Comparison of ENCODE assay signal across 9 cellular contexts in the genomic region with DNA sequence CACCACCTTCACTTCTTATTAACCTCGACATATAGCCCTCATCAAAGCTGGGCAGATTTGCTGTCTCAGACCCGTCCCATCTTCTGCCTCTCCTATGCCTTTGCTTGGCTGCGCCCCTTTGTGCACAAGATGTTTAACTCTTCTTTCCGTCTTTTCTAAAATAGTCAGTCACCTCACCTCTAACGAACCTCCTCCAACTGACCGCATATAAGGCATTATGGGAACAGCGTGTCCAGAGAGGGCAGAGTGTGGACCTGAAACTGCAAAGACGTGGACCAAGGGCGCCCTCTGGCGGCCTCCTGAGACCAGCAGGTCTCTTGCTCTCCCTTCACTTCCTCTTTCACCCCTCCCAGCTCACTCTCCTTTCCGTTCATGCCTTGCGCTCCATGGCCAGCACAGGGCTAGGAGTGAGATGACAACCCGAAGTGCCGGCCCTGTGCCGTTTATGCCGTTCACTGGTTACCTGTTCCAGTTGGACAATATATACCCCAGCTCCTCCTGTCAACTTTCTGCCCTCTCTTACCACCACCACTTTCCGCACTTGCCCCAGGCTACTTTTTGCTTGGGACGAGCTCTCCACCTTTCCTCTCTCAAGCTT. TPM values are rescaled to one million over a fixed set of nuclear protein-coding genes. Genes with fewer than 3 reads are reported as not detected.
A peak's percentile ranks its signal among the peaks of the same experiment; 100 is the strongest.
DNase-seq lines count a peak whose midpoint lies in the region; ATAC-seq and TF ChIP-seq lines count a peak whose summit lies in the region.
"Had no signal": no experiment of that assay in that cellular context is flagged by ENCODE, and none has a peak within 500 bp of the region (broad histone marks: within the 10 kb centered on the region; RNA-seq: fewer than 3 reads in every experiment).

No MANE protein-coding gene starts in this region.

- in situ Hi-C loops in transverse colon (cut with MboI; ENCODE audit: low pct_ligation_motif_present in 1 of 4, low pct_unique_long_range_greater_than_20kb in 1 of 4, low sequenced_read_pairs in 3 of 4): no loop called here

- H3K27ac Mint-ChIP-seq in CD4-positive, CD25-positive, alpha-beta regulatory T cell: no peak overlapping the region
- H3K27ac Mint-ChIP-seq: T-helper 1 cell treated with Interleukin-12 subunit alpha and Interleukin-12 subunit beta and Interleukin-4 antibody, amounts not matched to agents 30 μg/mL and 1 μg/mL, for 36 hours had no signal

- ATAC-seq in CD4-positive, CD25-positive, alpha-beta regulatory T cell (ENCODE audit: low read depth in 2 of 2): peak; percentile 13 to 29
- ATAC-seq in GM21515 (IDR thresholded peaks at IDR 0.05; ENCODE audit: unreplicated experiment) (peak; percentile 35), heart left ventricle (peak; percentile 72 to 76 (median 75))

- H3K4me3 Mint-ChIP-seq in CD4-positive, CD25-positive, alpha-beta regulatory T cell: no peak overlapping the region
- H3K4me3 Mint-ChIP-seq: T-helper 1 cell treated with Interleukin-12 subunit alpha and Interleukin-12 subunit beta and Interleukin-4 antibody, amounts not matched to agents 30 μg/mL and 1 μg/mL, for 36 hours had no signal

- H3K4me1 Mint-ChIP-seq in CD4-positive, CD25-positive, alpha-beta regulatory T cell: peaks cover 7 to 30% (median 23%) of the 10 kb centered on the region in 4 donors

- H3K9me3 ChIP-seq in CD4-positive, CD25-positive, alpha-beta regulatory T cell (ENCODE audit: control insufficient read depth in 2 of 2, low read length in 2 of 2): no peaks in the 10 kb centered on the region
- H3K9me3 ChIP-seq in heart left ventricle (no peaks in the 10 kb centered on the region), transverse colon (no peaks in the 10 kb centered on the region)

- H3K9me3 Mint-ChIP-seq in CD4-positive, CD25-positive, alpha-beta regulatory T cell: no peaks in the 10 kb centered on the region
- H3K9me3 Mint-ChIP-seq: T-helper 1 cell treated with Interleukin-12 subunit alpha and Interleukin-12 subunit beta and Interleukin-4 antibody, amounts not matched to agents 30 μg/mL and 1 μg/mL, for 36 hours had no signal

- no peak overlapping the region for H3K27ac ChIP-seq in CD4-positive, CD25-positive, alpha-beta regulatory T cell (ENCODE audit: insufficient read depth, low read length, poor library complexity, severe bottlenecking)
- peak overlapping the region in 3 of 12 donors; percentile 8 to 43 (median 21) for H3K27ac ChIP-seq in heart left ventricle
- H3K27ac ChIP-seq in transverse colon: peak overlapping the region; percentile 42 to 98 (median 74)

- TF ChIP-seq CTCF in heart left ventricle (IDR thresholded peaks at IDR 0.05) (peak; percentile 89 to 99 (median 94)), transverse colon (IDR thresholded peaks at IDR 0.05) (peak; percentile 92 to 96 (median 93))

- peak overlapping the region; percentile 96 for H3K4me3 ChIP-seq in CD4-positive, CD25-positive, alpha-beta regulatory T cell (ENCODE audit: low read depth, low read length)
- H3K4me3 ChIP-seq in heart left ventricle (peak overlapping the region in 9 of 12 donors; percentile 20 to 89 (median 38)), transverse colon (peak overlapping the region in 3 of 4 donors; percentile 10 to 71 (median 12))

- TF ChIP-seq EP300 in transverse colon (IDR thresholded peaks at IDR 0.05; ENCODE audit: low read depth): no peak

- H3K36me3 ChIP-seq in CD4-positive, CD25-positive, alpha-beta regulatory T cell (ENCODE audit: control insufficient read depth, insufficient read depth, low read length): peaks cover 42% of the 10 kb centered on the region
- H3K36me3 ChIP-seq in heart left ventricle: peaks cover 0 to 52% (median 38%) of the 10 kb centered on the region in 9 donors
- H3K36me3 ChIP-seq in transverse colon: peaks cover 0 to 32% (median 10%) of the 10 kb centered on the region in 4 donors

- no peaks in the 10 kb centered on the region for H3K27me3 ChIP-seq in CD4-positive, CD25-positive, alpha-beta regulatory T cell (ENCODE audit: control insufficient read depth, insufficient read depth, low read length)
- no peaks in the 10 kb centered on the region for H3K27me3 ChIP-seq in heart left ventricle
- no peaks in the 10 kb centered on the region for H3K27me3 ChIP-seq in transverse colon

- H3K27me3 Mint-ChIP-seq in CD4-positive, CD25-positive, alpha-beta regulatory T cell: no peaks in the 10 kb centered on the region

- TF ChIP-seq POLR2A in heart left ventricle (IDR thresholded peaks at IDR 0.05) (no peak), transverse colon (IDR thresholded peaks at IDR 0.05) (no peak)

- DNase-seq in CD4-positive, CD25-positive, alpha-beta regulatory T cell: peak; percentile 71 to 84 (median 79)
- DNase-seq in NCI-H1092 treated with DMSO at 0.1 percent for 48 hours (lab: John Stamatoyannopoulos, UW) (peak; percentile 86), SKM-1 treated with dmso at 0.1 percent for 144 hours (lab: John Stamatoyannopoulos, UW; ENCODE audit: unreplicated experiment) (peak; percentile 99), heart left ventricle (peak; percentile 85 to 92 (median 87)), pons (ENCODE audit: low spot score) (peak; percentile 88), transverse colon (peak; percentile 91)
- peak; percentile 59 for DNase-seq in activated naive CD8-positive, alpha-beta T cell treated with anti-CD3 and anti-CD28 coated beads, Interleukin-2, amount 50 U/mL, for 16 hours (ENCODE audit: low read depth, low spot score)

- intact Hi-C loops in heart left ventricle (cut with DNase I): loop anchor here in 9 of 10 donors (1.0 to 10.0 kb wide), 12 partner anchors 35 to 167 kb away; a partner anchor contains a TSS
- intact Hi-C loops in transverse colon (cut with DNase I; ENCODE audit: low total_unique reads): loop anchor here (1.0 kb wide), 1 partner anchor 36 kb away; no protein-coding TSS in a partner anchor

- H3K36me3 Mint-ChIP-seq in CD4-positive, CD25-positive, alpha-beta regulatory T cell: peaks cover 14% of the 10 kb centered on the region

- 12 to 16% (median 14%) methylated on average over 18 of the region's 18 CpGs for WGBS in heart left ventricle, 4 donors
- WGBS in transverse colon (ENCODE audit: low coverage in 1 of 2), 2 donors: 7 to 16% methylated on average over 11 to 18 of the region's 18 CpGs

- H3K4me1 ChIP-seq in CD4-positive, CD25-positive, alpha-beta regulatory T cell (ENCODE audit: control insufficient read depth, insufficient read depth, low read length, poor library complexity, severe bottlenecking): peaks cover 48% of the 10 kb centered on the region
- H3K4me1 ChIP-seq in heart left ventricle: peaks cover 22 to 54% (median 36%) of the 10 kb centered on the region in 12 donors
- peaks cover 25 to 46% (median 38%) of the 10 kb centered on the region in 4 donors for H3K4me1 ChIP-seq in transverse colon

RNA-seq across cellular contexts. Expression of a gene that starts 2.5 kb away (rescaled TPM):
- total RNA-seq in CD4-positive, CD25-positive, alpha-beta regulatory T cell: 19.0 TPM
- 1 to 10 TPM; 4.3 to 8.7 (median 7.2) TPM for polyA plus RNA-seq in CD4-positive, CD25-positive, alpha-beta regulatory T cell
- total RNA-seq in heart left ventricle: 10 to 100 TPM in 8 of 9 donors, 1 to 10 TPM in 1; 8.9 to 18.9 (median 15.0) TPM
- 10 to 100 TPM; 15.6 to 24.3 TPM for polyA plus RNA-seq in heart left ventricle
- total RNA-seq in transverse colon: 10 to 100 TPM; 37.4 to 40.8 (median 39.0) TPM

RNA-seq across cellular contexts. Expression of a gene that starts 2.8 kb away (rescaled TPM):
- total RNA-seq in CD4-positive, CD25-positive, alpha-beta regulatory T cell: 76.7 TPM
- 10 to 100 TPM; 15.8 to 17.8 (median 17.0) TPM for polyA plus RNA-seq in CD4-positive, CD25-positive, alpha-beta regulatory T cell
- total RNA-seq in heart left ventricle: 10 to 100 TPM in 8 of 9 donors, 1 to 10 TPM in 1; 8.4 to 17.9 (median 12.8) TPM
- 10 to 100 TPM in 1 of 2 donors, 1 to 10 TPM in 1; 5.1 to 17.6 TPM for polyA plus RNA-seq in heart left ventricle
- total RNA-seq in transverse colon: 10 to 100 TPM; 25.8 to 61.7 (median 33.1) TPM

RNA-seq across cellular contexts. Expression of a gene that starts 15.1 kb away (rescaled TPM):
- total RNA-seq in CD4-positive, CD25-positive, alpha-beta regulatory T cell: 18.2 TPM
- polyA plus RNA-seq in CD4-positive, CD25-positive, alpha-beta regulatory T cell: 10 to 100 TPM; 72.5 to 86.4 (median 79.3) TPM
- total RNA-seq in heart left ventricle (100 to 1,000 TPM in 1 of 9 donors, 10 to 100 TPM in 8; 74.8 to 117 (median 79.6) TPM), transverse colon (10 to 100 TPM in 3 of 4 donors, 1 to 10 TPM in 1; 6.8 to 44.9 (median 37.1) TPM)
- polyA plus RNA-seq in heart left ventricle: 100 to 1,000 TPM; 135 to 230 TPM

RNA-seq across cellular contexts. Expression of a gene that starts 20.4 kb away (rescaled TPM):
- total RNA-seq in CD4-positive, CD25-positive, alpha-beta regulatory T cell: 5.1 TPM
- polyA plus RNA-seq in CD4-positive, CD25-positive, alpha-beta regulatory T cell: not detected
- total RNA-seq in heart left ventricle (10 to 100 TPM in 1 of 9 donors, 1 to 10 TPM in 4, under 1 TPM in 1, not detected in 3; 0.80 to 11.4 (median 1.7) TPM), transverse colon (1 to 10 TPM in 1 of 4 donors, under 1 TPM in 1, not detected in 2; 0.79 to 1.9 TPM)
- polyA plus RNA-seq in heart left ventricle: 1 to 10 TPM in 1 of 2 donors, under 1 TPM in 1; 0.46 to 1.5 TPM

RNA-seq across cellular contexts. Expression of a gene that starts 25.7 kb away (rescaled TPM):
- total RNA-seq in CD4-positive, CD25-positive, alpha-beta regulatory T cell: 87.6 TPM
- 10 to 100 TPM; 26.9 to 50.2 (median 36.7) TPM for polyA plus RNA-seq in CD4-positive, CD25-positive, alpha-beta regulatory T cell
- total RNA-seq in heart left ventricle: 100 to 1,000 TPM; 137 to 224 (median 147) TPM
- 100 to 1,000 TPM in 1 of 2 donors, 10 to 100 TPM in 1; 87.7 to 240 TPM for polyA plus RNA-seq in heart left ventricle
- 100 to 1,000 TPM; 150 to 204 (median 179) TPM for total RNA-seq in transverse colon

Comparison
In these comparisons a context has a peak if more than half of its experiments do, and no peak if none do; other contexts are left out.
1. ATAC-seq: peak in every context shown above with its lines; median percentile 75 in heart left ventricle; 35 in GM21515; 21 in CD4-positive, CD25-positive, alpha-beta regulatory T cell.
2. H3K4me3 ChIP-seq: peak in every context shown above with its lines; median percentile 96 in CD4-positive, CD25-positive, alpha-beta regulatory T cell; 38 in heart left ventricle; 12 in transverse colon.